Comparison of ENCODE assay signal across 8 cellular contexts in the genomic region with DNA sequence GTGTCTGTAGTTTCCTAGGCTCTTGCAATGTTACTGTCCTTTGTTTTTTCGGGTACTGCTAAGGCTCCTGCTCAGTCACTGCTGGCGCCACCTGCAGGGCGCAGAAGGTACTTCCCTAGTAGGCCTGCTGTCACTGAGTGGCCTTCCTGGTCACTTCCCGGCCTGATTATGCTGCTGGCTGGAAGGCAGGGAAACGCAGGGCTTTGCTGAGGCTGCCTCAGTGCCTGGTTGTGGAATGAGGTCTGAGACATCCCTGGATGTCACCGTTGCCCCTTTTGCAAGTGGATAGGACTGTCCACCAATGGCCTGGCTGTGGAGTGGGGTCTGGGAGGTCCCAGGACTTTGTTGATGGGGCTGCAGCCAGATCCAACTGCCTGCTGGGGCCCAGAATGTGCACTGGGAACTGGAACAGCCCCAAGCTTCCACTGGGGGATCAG. TPM values are rescaled to one million over a fixed set of nuclear protein-coding genes. Genes with fewer than 3 reads are reported as not detected.
DNase-seq lines count a peak whose midpoint lies in the region; ATAC-seq and TF ChIP-seq lines count a peak whose summit lies in the region.

No MANE protein-coding gene starts in this region.

- intact Hi-C loops in right cardiac atrium (cut with DNase I) = no loop called here

- no peak overlapping the region for H3K4me3 ChIP-seq in HL-60 (replicated peaks; ENCODE audit: insufficient read depth, low read length)
- no peak overlapping the region for H3K4me3 ChIP-seq in right cardiac atrium (ENCODE audit: low read length)

- ATAC-seq in GM21515 (IDR thresholded peaks at IDR 0.05; ENCODE audit: unreplicated experiment) (peak; percentile 92), right cardiac atrium (peak; percentile 50 to 79)

- H3K27ac ChIP-seq in HL-60 (replicated peaks) = no peak overlapping the region
- H3K27ac ChIP-seq in right cardiac atrium (ENCODE audit: low read length) = no peak overlapping the region

- DNase-seq in GDM1 (lab: John Stamatoyannopoulos, UW) = peak; percentile 44
- DNase-seq in HL-60 (ENCODE audit: low read depth in 1 of 2, low spot score in 1 of 2) = peak; percentile 51 to 62
- DNase-seq in SIG-M5 treated with dmso at 0.1 percent for 504 hours (lab: John Stamatoyannopoulos, UW; ENCODE audit: unreplicated experiment) = peak; percentile 75
- DNase-seq in activated naive CD4-positive, alpha-beta T cell treated with anti-CD3 and anti-CD28 coated beads, Interleukin-2, amount 50 U/mL, for 16 hours = peak; percentile 45
- DNase-seq in right cardiac atrium = peak; percentile 58 to 85 (median 79)
- peak; percentile 56 to 60 for DNase-seq in stimulated activated CD4-positive, alpha-beta T cell treated with anti-CD3 and anti-CD28 coated beads, Interleukin-2, amount 100 ng/mL, for 48 hours
- no peak for DNase-seq in dedifferentiated amniotic fluid mesenchymal stem cell (ENCODE audit: extremely low spot score)

- H3K4me1 ChIP-seq in right cardiac atrium (ENCODE audit: control insufficient read depth, insufficient read depth, low read length) = no peaks in the 10 kb centered on the region

- H3K27me3 ChIP-seq in HL-60 (ENCODE audit: insufficient read depth, poor library complexity, severe bottlenecking) (no peaks in the 10 kb centered on the region), right cardiac atrium (ENCODE audit: control insufficient read depth, insufficient read depth) (no peaks in the 10 kb centered on the region)

- no peaks in the 10 kb centered on the region for H3K9me3 ChIP-seq in right cardiac atrium (ENCODE audit: control insufficient read depth, low read length)

- peak; percentile 72 for TF ChIP-seq CTCF in HL-60 (IDR thresholded peaks at IDR 0.05; ENCODE audit: insufficient read depth, low read length)

- WGBS in right cardiac atrium = 23% methylated on average over 6 of the region's 6 CpGs

RNA-seq across cellular contexts. Expression of a gene that starts 13.1 kb away (rescaled TPM):
- under 1 TPM in 2 of 4 donors, not detected in 2; 0.15 to 0.56 TPM for total RNA-seq in right cardiac atrium
- 0.09 TPM for polyA plus RNA-seq in right cardiac atrium
